ENCODE assay signal across 8 cellular contexts in the genomic region with DNA sequence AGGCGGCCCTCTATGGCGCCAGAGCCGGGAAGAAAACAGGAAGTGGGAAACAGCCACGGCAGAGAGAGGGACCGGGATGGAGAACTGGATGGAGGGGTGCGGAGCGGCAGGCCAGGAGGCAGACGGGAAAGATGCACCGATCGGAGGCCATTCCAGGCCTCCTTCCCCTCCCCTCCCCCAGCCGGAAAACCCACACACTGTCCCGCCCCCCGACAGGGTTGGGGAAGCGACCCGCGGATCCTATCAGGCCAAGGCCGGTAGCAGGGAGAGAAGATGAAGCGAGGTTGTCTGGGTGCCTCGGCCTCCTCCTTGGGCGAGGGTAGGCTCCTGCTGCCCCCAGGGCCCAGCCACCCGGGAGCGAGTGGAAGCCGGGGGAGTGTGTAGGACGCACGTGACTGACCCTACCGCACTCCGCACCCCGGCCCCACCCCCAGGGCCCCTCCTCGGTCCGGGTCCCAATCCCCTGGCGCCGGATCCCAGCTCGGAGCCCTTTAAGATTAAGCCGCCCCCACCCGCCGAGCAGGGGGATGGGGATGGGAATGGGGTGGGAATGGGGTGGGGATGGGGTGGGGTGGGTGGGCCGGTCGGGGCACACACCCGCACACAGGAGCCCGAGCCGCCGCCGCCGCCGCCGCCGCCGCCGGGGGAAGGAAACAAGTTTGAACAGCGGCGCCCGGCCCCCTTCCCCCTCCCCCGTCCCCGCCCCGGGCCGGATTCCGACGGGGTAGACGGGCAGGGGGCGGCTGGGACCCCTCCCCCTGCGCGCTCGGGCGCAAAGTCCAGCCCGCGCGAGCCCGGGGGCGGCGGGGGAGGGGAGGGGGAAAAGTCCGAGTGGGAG. TPM values are rescaled to one million over a fixed set of nuclear protein-coding genes. Genes with fewer than 3 reads are reported as not detected.
DNase-seq lines count a peak whose midpoint lies in the region; ATAC-seq and TF ChIP-seq lines count a peak whose summit lies in the region.

No MANE protein-coding gene starts in this region.

- peaks cover 15% of the 10 kb centered on the region; the same call in 1 of the 2 replicates for H3K79me2 ChIP-seq in SU-DHL-6 (ENCODE audit: insufficient read depth, low read length)

- peak overlapping the region; percentile 75 for H3K27ac ChIP-seq in SU-DHL-6 (ENCODE audit: low read depth, low read length)
- peak overlapping the region; percentile 91 to 100 (median 99) for H3K27ac ChIP-seq in adrenal gland
- peak overlapping the region; percentile 99 for H3K27ac ChIP-seq in rectal smooth muscle tissue (ENCODE audit: low read depth, low read length)

- WGBS in adrenal gland, 4 donors, result 0 to 1% (median 0%) methylated on average over 12 to 66 of the region's 71 CpGs

- peak overlapping the region; percentile 90 for H3K4me2 ChIP-seq in SU-DHL-6 (ENCODE audit: low read depth, low read length, poor library complexity, severe bottlenecking)

- no peaks in the 10 kb centered on the region for H3K27me3 ChIP-seq in SU-DHL-6 (ENCODE audit: low read length)
- H3K27me3 ChIP-seq in adrenal gland, result no peaks in the 10 kb centered on the region
- no peaks in the 10 kb centered on the region for H3K27me3 ChIP-seq in rectal smooth muscle tissue (ENCODE audit: control insufficient read depth, insufficient read depth, low read length)

- no peaks in the 10 kb centered on the region for H3K36me3 ChIP-seq in SU-DHL-6 (ENCODE audit: low read length)
- peaks cover 0 to 17% of the 10 kb centered on the region in 2 donors for H3K36me3 ChIP-seq in adrenal gland (replicated peaks in 1 of 2)
- peaks cover 8% of the 10 kb centered on the region for H3K36me3 ChIP-seq in rectal smooth muscle tissue (ENCODE audit: control insufficient read depth, insufficient read depth, low read length)

- H3K9ac ChIP-seq in SU-DHL-6 (ENCODE audit: low read length) (peak overlapping the region; percentile 98), rectal smooth muscle tissue (ENCODE audit: low read length) (peak overlapping the region; percentile 74)

- no peaks in the 10 kb centered on the region for H3K9me2 ChIP-seq in SU-DHL-6 (replicated peaks; ENCODE audit: insufficient read depth, low read length)

- H3K4me1 ChIP-seq in adrenal gland (replicated peaks in 1 of 2), result peaks cover 44 to 51% of the 10 kb centered on the region in 2 donors
- H3K4me1 ChIP-seq in rectal smooth muscle tissue (ENCODE audit: control insufficient read depth, insufficient read depth, low read length), result peaks cover 27% of the 10 kb centered on the region

- no peaks in the 10 kb centered on the region for H3K9me3 ChIP-seq in SU-DHL-6 (ENCODE audit: insufficient read depth, low read length)
- H3K9me3 ChIP-seq in adrenal gland (replicated peaks in 1 of 3), result no peaks in the 10 kb centered on the region

- H2AFZ ChIP-seq in SU-DHL-6 (ENCODE audit: low read depth, low read length, severe bottlenecking), result peak overlapping the region; percentile 65

- H3K4me3 ChIP-seq in SU-DHL-6 (ENCODE audit: insufficient read depth, low read length, poor library complexity, severe bottlenecking) (peak overlapping the region; percentile 96), adrenal gland (peak overlapping the region; percentile 62 to 90 (median 86)), rectal smooth muscle tissue (ENCODE audit: low read length) (peak overlapping the region; percentile 91)

- ATAC-seq in left ventricle myocardium superior (peak; percentile 9), HG03469 (IDR thresholded peaks at IDR 0.05; ENCODE audit: unreplicated experiment) (no peak)

- no peaks in the 10 kb centered on the region for H4K20me1 ChIP-seq in SU-DHL-6 (ENCODE audit: low read depth, low read length)

- intact Hi-C loops in adrenal gland (cut with DNase I), result loop anchor here in 1 of 2 donors (2.0 kb wide), 1 partner anchor 15 kb away; a partner anchor contains a TSS
- intact Hi-C loops in left ventricle myocardium superior (cut with micrococcal nuclease), result no loop called here

- in situ Hi-C loops in GM13976 (cut with MboI; ENCODE audit: low sequenced_read_pairs, unreplicated experiment), result no loop called here

- DNase-seq in GM13976 (ENCODE audit: low spot score) (peak; percentile 77), HT-29 (ENCODE audit: low spot score) (peak; percentile 74), adrenal gland (peak; percentile 65 to 81 (median 74)), left ventricle myocardium superior (peak; percentile 78), NK-92 (lab: John Stamatoyannopoulos, UW; ENCODE audit: unreplicated experiment) (no peak)

- no peak for TF ChIP-seq CTCF in GM13976 (IDR thresholded peaks at IDR 0.05; ENCODE audit: borderline replicate concordance, control extremely low read depth, extremely low read depth, insufficient read depth, missing control alignments)
- TF ChIP-seq CTCF in SU-DHL-6 (IDR thresholded peaks at IDR 0.05; ENCODE audit: insufficient read depth, low read length, poor library complexity, severe bottlenecking), result no peak
- no peak for TF ChIP-seq CTCF in adrenal gland (IDR thresholded peaks at IDR 0.05)

- peaks cover 15% of the 10 kb centered on the region; the same call in 1 of the 2 replicates for H3F3A ChIP-seq in SU-DHL-6 (ENCODE audit: insufficient read depth)

- peak in 1 of 2 donors; percentile 42 for TF ChIP-seq POLR2A in adrenal gland (IDR thresholded peaks at IDR 0.05)

RNA-seq across cellular contexts. Expression of a gene that starts 1.5 kb away (rescaled TPM):
- total RNA-seq in HT-29 (2014; rRNA removed; shearing (Covaris generic)), result 157 and 160 TPM in 2 replicates
- total RNA-seq in adrenal gland (10 to 100 TPM; 27.0 to 71.2 (median 55.1) TPM), left ventricle myocardium superior (46.0 TPM)
- 100 to 1,000 TPM in 1 of 3 donors, 10 to 100 TPM in 2; 14.3 to 147 (median 44.1) TPM for polyA plus RNA-seq in adrenal gland

RNA-seq across cellular contexts. Expression of a gene that starts 11.1 kb away (rescaled TPM):
- total RNA-seq in HT-29 (2014; rRNA removed; shearing (Covaris generic)), result 41.4 and 43.8 TPM in 2 replicates
- total RNA-seq in adrenal gland (10 to 100 TPM; 19.5 to 61.9 (median 45.1) TPM), left ventricle myocardium superior (40.0 TPM)
- 10 to 100 TPM; 51.0 to 94.9 (median 65.5) TPM for polyA plus RNA-seq in adrenal gland

RNA-seq across cellular contexts. Expression of a gene that starts 15.6 kb away (rescaled TPM):
- 42.1 and 55.5 TPM in 2 replicates for total RNA-seq in HT-29 (2014; rRNA removed; shearing (Covaris generic))
- 100 to 1,000 TPM in 1 of 8 donors, 10 to 100 TPM in 7; 48.7 to 119 (median 72.7) TPM for total RNA-seq in adrenal gland
- 100 to 1,000 TPM in 1 of 3 donors, 10 to 100 TPM in 2; 13.3 to 171 (median 61.7) TPM for polyA plus RNA-seq in adrenal gland
- total RNA-seq in left ventricle myocardium superior, result 37.1 TPM

RNA-seq across cellular contexts. Expression of a gene that starts 33.4 kb away (rescaled TPM):
- 15.3 and 15.9 TPM in 2 replicates for total RNA-seq in HT-29 (2014; rRNA removed; shearing (Covaris generic))
- total RNA-seq in adrenal gland (10 to 100 TPM in 2 of 8 donors, 1 to 10 TPM in 6; 4.2 to 12.5 (median 9.0) TPM), left ventricle myocardium superior (6.7 TPM)
- 1 to 10 TPM; 2.0 to 5.1 (median 2.9) TPM for polyA plus RNA-seq in adrenal gland

RNA-seq across cellular contexts. Expression of a gene that starts 36.0 kb away (rescaled TPM):
- 121 and 124 TPM in 2 replicates for total RNA-seq in HT-29 (2014; rRNA removed; shearing (Covaris generic))
- total RNA-seq in adrenal gland, result 10 to 100 TPM; 27.1 to 54.8 (median 33.5) TPM
- polyA plus RNA-seq in adrenal gland, result 10 to 100 TPM; 26.0 to 39.9 (median 26.2) TPM
- total RNA-seq in left ventricle myocardium superior, result 17.2 TPM
